20 cellular contexts compared by ENCODE assay signal in the genomic region with DNA sequence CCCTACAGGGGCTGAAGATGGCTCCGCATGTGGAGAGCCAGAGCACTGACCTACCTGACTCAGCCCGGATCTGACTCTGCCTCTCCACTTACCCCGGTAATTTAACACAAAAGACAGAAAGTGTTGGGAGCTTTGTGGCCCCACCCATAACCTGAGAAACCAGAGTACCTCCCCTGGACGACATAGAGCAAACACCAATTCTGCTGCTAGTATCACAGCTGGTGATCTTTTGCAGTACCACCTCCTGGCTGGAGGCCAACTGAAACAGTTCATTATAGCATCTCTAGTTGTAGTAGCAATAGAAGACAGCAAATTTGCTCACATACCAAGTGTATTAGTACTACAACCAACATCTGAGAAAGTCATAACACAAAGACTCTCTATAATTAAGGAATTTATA.
"Had no signal": no experiment of that assay in that cellular context is flagged by ENCODE, and none has a peak within 500 bp of the region (broad histone marks: within the 10 kb centered on the region; RNA-seq: fewer than 3 reads in every experiment).

No MANE protein-coding gene starts in this region.

- H3K4me1 Mint-ChIP-seq: activated B cell treated with CpG ODN at 0.5 μM for 24 hours; naive thymus-derived CD8-positive, alpha-beta T cell; stimulated activated memory B cell treated with anti-CD40 and anti-IgM and Interleukin-4, amounts not matched to agents 10 μg/mL and 1 μg/mL and 100 μg/mL, for 72 hours had no signal

- H3K27me3 Mint-ChIP-seq: activated B cell treated with CpG ODN at 0.5 μM for 24 hours; activated CD4-positive, alpha-beta memory T cell treated with anti-CD3 and anti-CD28 coated beads for 36 hours; activated naive CD8-positive, alpha-beta T cell; dendritic cell treated with granulocyte-macrophage colony-stimulating factor and Interleukin-4, amounts not matched to agents 40 ng/mL and 50 ng/mL, for 4 days; naive thymus-derived CD8-positive, alpha-beta T cell; stimulated activated memory B cell treated with anti-CD40 and anti-IgM and Interleukin-4, amounts not matched to agents 10 μg/mL and 1 μg/mL and 100 μg/mL, for 72 hours had no signal

- DNase-seq: activated B cell treated with CpG ODN at 0.5 μM for 24 hours; activated CD4-positive, alpha-beta memory T cell treated with anti-CD3 and anti-CD28 coated beads for 36 hours; activated CD4-positive, alpha-beta T cell treated with anti-CD3 and anti-CD28 coated beads for 4 hours; activated gamma-delta T cell treated with Interleukin-2 at 50 U/mL for 16 hours; activated T-cell treated with anti-CD3 and anti-CD28 coated beads for 4 hours; effector CD8-positive, alpha-beta T cell; hippocampal formation; islet precursor cell; lower lobe of right lung; naive thymus-derived CD8-positive, alpha-beta T cell; pancreas; stimulated activated CD4-positive, alpha-beta T cell treated with anti-CD3 and anti-CD28 coated beads, Interleukin-4, amount 100 ng/mL, for 4 hours; testis; upper lobe of left lung had no signal

- H3K9me3 Mint-ChIP-seq: activated B cell treated with CpG ODN at 0.5 μM for 24 hours; activated T-helper 1 cell treated with anti-CD3 and anti-CD28 coated beads, Interleukin-12 subunit alpha, Interleukin-12 subunit beta, Interleukin-2, Interleukin-4 antibody, amounts not matched to agents 30 ng/mL and 10 ng/mL and 1 ng/mL, durations not matched to agents 14 hours and 24 hours and 36 hours; dendritic cell treated with granulocyte-macrophage colony-stimulating factor and Interleukin-4, amounts not matched to agents 40 ng/mL and 50 ng/mL, for 4 days; stimulated activated memory B cell treated with anti-CD40 and anti-IgM and Interleukin-4, amounts not matched to agents 10 μg/mL and 1 μg/mL and 100 μg/mL, for 72 hours had no signal

- H3K4me3 Mint-ChIP-seq: activated B cell treated with CpG ODN at 0.5 μM for 24 hours; activated CD4-positive, alpha-beta memory T cell treated with anti-CD3 and anti-CD28 coated beads for 36 hours; activated naive CD8-positive, alpha-beta T cell; activated T-helper 1 cell treated with anti-CD3 and anti-CD28 coated beads, Interleukin-12 subunit alpha, Interleukin-12 subunit beta, Interleukin-2, Interleukin-4 antibody, amounts not matched to agents 30 ng/mL and 10 ng/mL and 1 ng/mL, durations not matched to agents 14 hours and 24 hours and 36 hours; dendritic cell treated with granulocyte-macrophage colony-stimulating factor and Interleukin-4, amounts not matched to agents 40 ng/mL and 50 ng/mL, for 4 days; naive thymus-derived CD8-positive, alpha-beta T cell; stimulated activated memory B cell treated with anti-CD40 and anti-IgM and Interleukin-4, amounts not matched to agents 10 μg/mL and 1 μg/mL and 100 μg/mL, for 72 hours; T-helper 2 cell treated with Interferon-gamma antibody and Interleukin-4, amounts not matched to agents 5 μg/mL and 100 μg/mL, for 36 hours had no signal

- H3K27ac Mint-ChIP-seq: activated B cell treated with CpG ODN at 0.5 μM for 24 hours; activated CD4-positive, alpha-beta memory T cell treated with anti-CD3 and anti-CD28 coated beads for 36 hours; activated naive CD8-positive, alpha-beta T cell; activated T-helper 1 cell treated with anti-CD3 and anti-CD28 coated beads, Interleukin-12 subunit alpha, Interleukin-12 subunit beta, Interleukin-2, Interleukin-4 antibody, amounts not matched to agents 30 ng/mL and 10 ng/mL and 1 ng/mL, durations not matched to agents 14 hours and 24 hours and 36 hours; dendritic cell treated with granulocyte-macrophage colony-stimulating factor and Interleukin-4, amounts not matched to agents 40 ng/mL and 50 ng/mL, for 4 days; naive thymus-derived CD8-positive, alpha-beta T cell; stimulated activated memory B cell treated with anti-CD40 and anti-IgM and Interleukin-4, amounts not matched to agents 10 μg/mL and 1 μg/mL and 100 μg/mL, for 72 hours; T-helper 2 cell treated with Interferon-gamma antibody and Interleukin-4, amounts not matched to agents 5 μg/mL and 100 μg/mL, for 36 hours had no signal

- H3K36me3 Mint-ChIP-seq: activated CD4-positive, alpha-beta memory T cell treated with anti-CD3 and anti-CD28 coated beads for 36 hours; activated naive CD8-positive, alpha-beta T cell; naive thymus-derived CD8-positive, alpha-beta T cell; stimulated activated memory B cell treated with anti-CD40 and anti-IgM and Interleukin-4, amounts not matched to agents 10 μg/mL and 1 μg/mL and 100 μg/mL, for 72 hours had no signal

- ATAC-seq: lower lobe of right lung; naive thymus-derived CD8-positive, alpha-beta T cell; pancreas; sciatic nerve; stimulated activated memory B cell treated with anti-CD40 and anti-IgM and Interleukin-4, amounts not matched to agents 10 μg/mL and 1 μg/mL and 100 μg/mL, for 72 hours had no signal
